8 cellular contexts compared by ENCODE assay signal in the genomic region with DNA sequence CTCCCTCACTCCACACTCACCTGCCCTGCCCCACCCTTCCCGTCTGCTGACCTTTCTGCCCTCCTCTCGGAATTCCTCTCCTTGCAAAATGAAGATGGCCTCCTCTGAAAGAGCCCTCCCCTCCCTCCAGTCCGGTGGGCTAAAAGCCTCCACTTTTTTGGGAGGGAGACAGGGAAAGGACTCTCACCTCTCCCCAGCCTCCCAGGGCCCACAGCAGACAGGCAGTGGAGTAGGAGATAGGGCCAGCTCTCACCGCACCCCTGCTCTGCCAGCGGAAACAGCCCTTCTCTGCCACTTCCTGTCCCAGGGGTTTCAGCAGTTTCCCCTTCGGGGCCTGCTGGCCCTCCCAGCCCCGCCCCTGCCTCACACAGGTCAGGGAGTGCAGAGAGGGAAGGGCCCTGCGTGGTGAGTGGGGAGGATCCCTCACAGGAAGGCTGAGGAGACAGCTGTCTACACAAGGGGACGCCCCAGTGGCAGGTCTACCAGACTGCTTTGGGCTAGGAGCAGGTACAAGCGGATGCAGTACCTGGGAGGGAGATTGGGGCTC. TPM values are rescaled to one million over a fixed set of nuclear protein-coding genes. Genes with fewer than 3 reads are reported as not detected.
A peak's percentile ranks its signal among the peaks of the same experiment; 100 is the strongest.
DNase-seq lines count a peak whose midpoint lies in the region; ATAC-seq, FAIRE-seq and TF ChIP-seq lines count a peak whose summit lies in the region.

No MANE protein-coding gene starts in this region.

- peak; percentile 36; the same call in 1 of the 2 replicates for TF ChIP-seq EP300 in K562 (IDR thresholded peaks at IDR 0.05; ENCODE audit: low read length)

- peaks cover 0 to 7% (median 1%) of the 10 kb centered on the region in 3 donors for H3K27me3 Mint-ChIP-seq in CD14-positive monocyte (ENCODE audit: low read depth in 3 of 3)

- H3K4me2 ChIP-seq in K562 (ENCODE audit: insufficient read depth, low read length), result peak overlapping the region; percentile 68
- no peak overlapping the region for H3K4me2 ChIP-seq in smooth muscle cell

- H3K27ac ChIP-seq in K562 (ENCODE audit: extremely low read depth, low read depth, low read length), result peak overlapping the region; percentile 74
- no peak overlapping the region for H3K27ac ChIP-seq in smooth muscle cell (ENCODE audit: low read depth)

- H3K79me2 ChIP-seq in K562 (ENCODE audit: control insufficient read depth, insufficient read depth, low read length) (peaks cover 81% of the 10 kb centered on the region), smooth muscle cell (ENCODE audit: low read depth) (peaks cover 5% of the 10 kb centered on the region)

- peaks cover 0 to 2% (median 0%) of the 10 kb centered on the region in 7 donors for H3K9me3 Mint-ChIP-seq in CD14-positive monocyte

- H3K4me3 Mint-ChIP-seq in CD14-positive monocyte, result peak overlapping the region; percentile 71 to 86

- CTCF ChIA-PET in K562 (lab: Yijun Ruan, JAX; ENCODE audit: low intra/inter-chr PET ratio), result no interaction called here

- DNase-seq in CD14-positive monocyte (ENCODE audit: low spot score), result peak; percentile 84
- DNase-seq in T-helper 22 cell (ENCODE audit: low read depth), result peak; percentile 85
- peak; percentile 72 to 88 (median 80) for DNase-seq in K562 (ENCODE audit: extremely low read depth in 1 of 4, low spot score in 3 of 4)
- DNase-seq in sciatic nerve (ENCODE audit: low spot score), result no peak
- DNase-seq in smooth muscle cell (lab: John Stamatoyannopoulos, UW; ENCODE audit: unreplicated experiment), result no peak
- no peak for DNase-seq in NCI-H2227 (lab: John Stamatoyannopoulos, UW; ENCODE audit: unreplicated experiment)

- H3K4me1 ChIP-seq in K562 (replicated peaks in 1 of 2; ENCODE audit: control insufficient read depth in 2 of 2, insufficient read depth in 2 of 2, low read length in 2 of 2) (peaks cover 36 to 37% of the 10 kb centered on the region in 2 experiments), smooth muscle cell (ENCODE audit: low read depth) (no peaks in the 10 kb centered on the region)

- intact Hi-C loops in CD14-positive monocyte (cut with micrococcal nuclease) (no loop called here), K562 (cut with micrococcal nuclease) (no loop called here), sciatic nerve (cut with DNase I) (no loop called here)

- H3K4me3 ChIP-seq in K562, result no peak overlapping the region; the same call in 1 of the 2 replicates
- no peak overlapping the region for H3K4me3 ChIP-seq in smooth muscle cell

- peak; percentile 57 for FAIRE-seq in K562 (lab: Jason Lieb, UNC)

- H3K27ac Mint-ChIP-seq in CD14-positive monocyte, result peak overlapping the region; percentile 96 to 98 (median 97)

- peaks cover 8 to 9% of the 10 kb centered on the region in 2 donors for H3K36me3 Mint-ChIP-seq in CD14-positive monocyte

- no peaks in the 10 kb centered on the region for H3F3A ChIP-seq in smooth muscle cell (ENCODE audit: low read depth)

- no peaks in the 10 kb centered on the region for H3K27me3 ChIP-seq in K562 (ENCODE audit: control insufficient read depth in 2 of 2, insufficient read depth in 2 of 2, low read length in 2 of 2)
- H3K27me3 ChIP-seq in smooth muscle cell (ENCODE audit: low read depth), result no peaks in the 10 kb centered on the region

- TF ChIP-seq CTCF in CD14-positive monocyte (IDR thresholded peaks at IDR 0.05) (no peak), K562 (IDR thresholded peaks at IDR 0.05 in 2 of 3, conservative IDR thresholded peaks at IDR 0.05 in 1 of 3; ENCODE audit: insufficient read depth in 2 of 3, low read depth in 1 of 3, low read length in 3 of 3) (peak; percentile 22 to 65 (median 49); a peak in 4 of 6 replicates), smooth muscle cell (IDR thresholded peaks at IDR 0.05; ENCODE audit: borderline replicate concordance, insufficient read depth, poor library complexity, severe bottlenecking) (no peak)

- H3K9ac ChIP-seq in K562 (ENCODE audit: insufficient read depth in 1 of 2, low read depth in 2 of 2, low read length in 2 of 2) (peak overlapping the region; percentile 43 to 85), smooth muscle cell (ENCODE audit: low read depth) (no peak overlapping the region)

- H3K36me3 ChIP-seq in K562 (ENCODE audit: control insufficient read depth, insufficient read depth, low read length), result peaks cover 14% of the 10 kb centered on the region; the same call in 1 of the 3 replicates
- no peaks in the 10 kb centered on the region for H3K36me3 ChIP-seq in smooth muscle cell (ENCODE audit: low read depth)

- peaks cover 70% of the 10 kb centered on the region for H3K4me1 Mint-ChIP-seq in CD14-positive monocyte

- H3K9me1 ChIP-seq in K562 (ENCODE audit: control insufficient read depth, insufficient read depth, low read length), result no peaks in the 10 kb centered on the region

- in situ Hi-C loops in K562 (cut with MboI), result no loop called here

- WGBS in K562 (ENCODE audit: insufficient coverage, low coverage, missing lambda C conversion rate), result 3% methylated on average over 7 of the region's 10 CpGs
- 56% methylated on average over 10 of the region's 10 CpGs for WGBS in smooth muscle cell (ENCODE audit: low lambda C conversion rate)

- POLR2A ChIA-PET in K562 (lab: Yijun Ruan, JAX), result interaction anchor here (0.6 to 0.9 kb wide), 2 partner anchors 45 to 813 kb away, joined by 3 to 4 read pairs; no protein-coding TSS in a partner anchor

- H4K20me1 ChIP-seq in K562 (replicated peaks; ENCODE audit: control insufficient read depth, insufficient read depth, low read length), result peaks cover 3% of the 10 kb centered on the region
- H4K20me1 ChIP-seq in smooth muscle cell (ENCODE audit: low read depth), result peaks cover 18% of the 10 kb centered on the region

- ATAC-seq in GM19351 (IDR thresholded peaks at IDR 0.05; ENCODE audit: unreplicated experiment), result peak; percentile 98
- peak; percentile 98 for ATAC-seq in HG03439 (IDR thresholded peaks at IDR 0.05; ENCODE audit: unreplicated experiment)
- peak; percentile 96 for ATAC-seq in K562
- ATAC-seq in sciatic nerve, result peak; percentile 62

- BruUV-seq in K562 (replicated peaks; lab: Mats Ljungman, UMichigan), result no TSS peak

- peak; percentile 46 for TF ChIP-seq POLR2A in K562 (conservative IDR thresholded peaks at IDR 0.05)

- H2AFZ ChIP-seq in K562 (ENCODE audit: low read depth, low read length) (peak overlapping the region; percentile 43; the same call in 1 of the 2 replicates), smooth muscle cell (ENCODE audit: low read depth) (no peak overlapping the region)

- peak in 1 of 2 experiments; percentile 57; a peak in 3 of 4 replicates for TF ChIP-seq RAD21 in K562 (CRISPR knock-in tag; conservative IDR thresholded peaks at IDR 0.05 in 1 of 2, IDR thresholded peaks at IDR 0.05 in 1 of 2)

- no peaks in the 10 kb centered on the region for H3K9me3 ChIP-seq in K562 (replicated peaks; ENCODE audit: control insufficient read depth, insufficient read depth, low read depth, low read length)
- H3K9me3 ChIP-seq in smooth muscle cell (replicated peaks; ENCODE audit: low read depth), result no peaks in the 10 kb centered on the region

TF ChIP-seq in K562, 482 proteins besides CTCF, POLR2A, EP300 and RAD21 (continues in another document):
- TF ChIP-seq MEF2D (tag; conservative IDR thresholded peaks at IDR 0.05; ENCODE audit: low read depth) (no peak), ZBTB7A (IDR thresholded peaks at IDR 0.05; ENCODE audit: borderline replicate concordance, control insufficient read depth, low read depth, low read length) (peak; percentile 59; the same call in 1 of the 2 replicates), CBX1 (IDR thresholded peaks at IDR 0.05; ENCODE audit: low read depth) (0 out of 2 replicates have a peak, but pooled peaks have one; percentile 34), HOXB6 (CRISPR knock-in tag; IDR thresholded peaks at IDR 0.05; ENCODE audit: borderline replicate concordance) (no peak), SMARCB1 (IDR thresholded peaks at IDR 0.05; ENCODE audit: insufficient read length, low read depth) (no peak), CBFA2T2 (conservative IDR thresholded peaks at IDR 0.05) (no peak), NRF1 (conservative IDR thresholded peaks at IDR 0.05 in 1 of 2, IDR thresholded peaks at IDR 0.05 in 1 of 2) (peak; percentile 7 to 20; a peak in 2 of 4 replicates), EP400 (IDR thresholded peaks at IDR 0.05) (no peak), ETS2 (tag; IDR thresholded peaks at IDR 0.05; ENCODE audit: borderline replicate concordance, poor library complexity, severe bottlenecking) (no peak), TAF7 (tag; IDR thresholded peaks at IDR 0.05) (no peak), KAT7 (CRISPR knock-in tag; IDR thresholded peaks at IDR 0.05; ENCODE audit: borderline replicate concordance) (no peak), ETV5 (CRISPR knock-in tag; IDR thresholded peaks at IDR 0.05; ENCODE audit: low read depth) (peak; percentile 65; the same call in 1 of the 2 replicates)

RNA-seq across cellular contexts. Expression of gene ELF4, which starts 18.2 kb away (rescaled TPM):
- polyA plus RNA-seq in CD14-positive monocyte, result 10 to 100 TPM; 10.4 to 20.5 TPM
- 17.7 and 35.6 TPM in 2 replicates for total RNA-seq in K562 (2011; cell fraction: chromatin; rRNA removed; ENCODE audit: low replicate concordance)
- total RNA-seq in K562 (2011; cell fraction: nucleolus; rRNA removed), result 19.2 and 22.7 TPM in 2 replicates
- total RNA-seq in K562 (2011; cell fraction: nucleoplasm; rRNA removed), result 24.8 and 30.9 TPM in 2 replicates
- total RNA-seq in K562 (2014; rRNA removed), result 28.6 and 41.1 TPM in 2 replicates
- total RNA-seq in K562 (2014; rRNA removed; fragmentation: Illumina TruSeq; extraction: Trizol), result 17.6 and 18.3 TPM in 2 replicates
- total RNA-seq in K562 (2015; rRNA removed; fragmentation: Illumina TruSeq; extraction: Trizol), result 24.8 and 26.3 TPM in 2 replicates
- 43.9 and 47.7 TPM in 2 replicates for total RNA-seq in K562 (2021)
- 29.2 and 33.4 TPM in 2 replicates for polyA plus RNA-seq in K562 (2011; rRNA removed)
- polyA plus RNA-seq in K562 (2011; cell fraction: cytosol; rRNA removed), result 39.7 and 49.3 TPM in 2 replicates
- 24.3 and 33.0 TPM in 2 replicates for polyA plus RNA-seq in K562 (2011; cell fraction: nucleus; rRNA removed)
- 38.6 and 52.6 TPM in 2 replicates for polyA plus RNA-seq in K562 (2012)
- 50.7 and 55.8 TPM in 2 replicates for polyA plus RNA-seq in K562 (2014; fragmentation: Illumina TruSeq; extraction: Trizol)
- polyA plus RNA-seq in K562 (2014; fragmentation: Nextera tagmentation; extraction: Ambion mirVana), result 1 to 10 TPM; 5.9 to 7.3 TPM
- polyA plus RNA-seq in K562 (2014; rRNA removed), result 25.2 and 28.4 TPM in 2 replicates
- 35.0 and 38.5 TPM in 2 replicates for polyA minus RNA-seq in K562 (2011; rRNA and poly(A)+ RNA removed)
- 38.8 and 40.9 TPM in 2 replicates for polyA minus RNA-seq in K562 (2011; cell fraction: cytosol; rRNA and poly(A)+ RNA removed)
- 8.9 and 10.8 TPM in 2 replicates for polyA minus RNA-seq in K562 (2011; cell fraction: nucleus; rRNA and poly(A)+ RNA removed)
- total RNA-seq in sciatic nerve, result 15.3 TPM
- 12.0 and 12.1 TPM in 2 replicates for total RNA-seq in smooth muscle cell
- polyA plus RNA-seq in smooth muscle cell, result 12.6 and 16.3 TPM in 2 replicates

Comparison
In these comparisons a context has a peak if more than half of its experiments do, and no peak if none do; other contexts are left out.
1. DNase-seq: peak in CD14-positive monocyte (single experiment), T-helper 22 cell (single experiment) and K562 (4 of 4); none in sciatic nerve (single experiment), smooth muscle cell (single experiment) and NCI-H2227 (single experiment).
2. CTCF ChIP-seq: peak in K562 (3 of 3); none in CD14-positive monocyte (single experiment) and smooth muscle cell (single experiment).
3. Peak in every context shown above with its lines, with median percentiles within 50 percentile points of each other: ATAC-seq.